ENCODE assay signal across 8 cellular contexts in the genomic region with DNA sequence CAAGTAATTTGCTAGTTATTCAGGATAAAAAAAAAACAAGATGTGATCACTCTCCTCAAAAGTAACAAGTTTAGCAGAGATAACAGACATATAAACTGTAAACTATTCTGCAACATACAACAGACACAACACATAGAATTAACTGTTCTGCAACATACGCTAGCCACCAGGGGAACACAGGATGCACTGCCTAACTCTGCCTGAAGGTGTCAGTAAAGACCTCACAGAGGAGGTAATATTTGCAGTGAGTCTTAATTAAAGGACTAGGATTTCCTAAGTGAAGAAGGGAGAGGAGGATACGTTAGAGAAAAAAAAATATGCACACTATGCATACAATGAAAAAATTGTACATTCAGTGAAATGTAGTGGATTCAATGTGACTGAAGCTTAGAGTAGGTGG.
DNase-seq lines count a peak whose midpoint lies in the region; ATAC-seq, FAIRE-seq and TF ChIP-seq lines count a peak whose summit lies in the region.
"Not testable (repeated sequence)": the region's sequence is repeated elsewhere in the genome, so short reads cannot be mapped to it uniquely, and the experiment has no call there.

No MANE protein-coding gene starts in this region.

- FAIRE-seq in GM12878 (lab: Jason Lieb, UNC), result not testable (repeated sequence)

- SMC1A ChIA-PET in GM12878 (lab: Charles Lee; ENCODE audit: uncharacterized antibody, unreplicated experiment), result not testable (repeated sequence)

- RAD21 ChIA-PET in GM12878 (lab: Charles Lee; ENCODE audit: unreplicated experiment), result not testable (repeated sequence)

- ATAC-seq in HG03565 (IDR thresholded peaks at IDR 0.05; ENCODE audit: unreplicated experiment) (peak; percentile 97), GM12878 (peak; percentile 94)

- H3K4me2 ChIP-seq in GM12878 (ENCODE audit: control insufficient read depth, insufficient read depth); smooth muscle cell: not testable (repeated sequence)

- not testable (repeated sequence) for H4K20me1 ChIP-seq in GM12878 (ENCODE audit: control insufficient read depth, insufficient read depth); smooth muscle cell (ENCODE audit: low read depth)

- H3K4me3 Mint-ChIP-seq in activated CD4-positive, alpha-beta memory T cell treated with anti-CD3 and anti-CD28 coated beads for 36 hours, result not testable (repeated sequence)

- 14% methylated on average over 1 of the region's 2 CpGs for WGBS in GM12878 (ENCODE audit: insufficient coverage, insufficient replicate concordance, low lambda C conversion rate, missing lambda C conversion rate)
- WGBS in smooth muscle cell (ENCODE audit: low lambda C conversion rate), result 20% methylated on average over 2 of the region's 2 CpGs
- 9 to 11% methylated on average over 2 of the region's 2 CpGs for WGBS in testis, 2 donors

- not testable (repeated sequence) for H3K9ac ChIP-seq in GM12878 (ENCODE audit: control insufficient read depth, insufficient read depth, low read length); smooth muscle cell (ENCODE audit: low read depth)

- BruUV-seq in GM12878 (replicated peaks; lab: Mats Ljungman, UMichigan), result not testable (repeated sequence)

- H3K4me3 ChIP-seq in GM12875 (ENCODE audit: low read depth, low read length); HFF-Myc (replicated peaks; ENCODE audit: low read depth, low read length); GM12878; right atrium auricular region; smooth muscle cell; testis: not testable (repeated sequence)

- H3F3A ChIP-seq in smooth muscle cell (ENCODE audit: low read depth), result not testable (repeated sequence)

- peak; percentile 41 for TF ChIP-seq RAD21 in GM12878 (IDR thresholded peaks at IDR 0.05; ENCODE audit: insufficient read depth, low read depth, low read length)

- H3K9me3 ChIP-seq in GM12878 (replicated peaks; ENCODE audit: control insufficient read depth, insufficient read depth, low read length); right atrium auricular region; smooth muscle cell (replicated peaks; ENCODE audit: low read depth); testis: not testable (repeated sequence)

- H3K36me3 Mint-ChIP-seq in activated CD4-positive, alpha-beta memory T cell treated with anti-CD3 and anti-CD28 coated beads for 36 hours, result not testable (repeated sequence)

- H3K4me1 ChIP-seq in GM12878 (ENCODE audit: control insufficient read depth, insufficient read depth, low read length); right atrium auricular region; smooth muscle cell (ENCODE audit: low read depth); testis: not testable (repeated sequence)

- CTCF ChIA-PET in activated CD4-positive, alpha-beta memory T cell treated with anti-CD3 and anti-CD28 coated beads for 36 hours (lab: Charles Lee); GM12878 (lab: Yijun Ruan, JAX): not testable (repeated sequence)

- not testable (repeated sequence) for H3K27me3 ChIP-seq in GM12878 (replicated peaks in 1 of 2; ENCODE audit: control insufficient read depth in 2 of 2, insufficient read depth in 2 of 2, low read length in 1 of 2); right atrium auricular region; smooth muscle cell (ENCODE audit: low read depth); testis

- not testable (repeated sequence) for H2AFZ ChIP-seq in GM12878 (ENCODE audit: control insufficient read depth, low read depth, low read length); smooth muscle cell (ENCODE audit: low read depth)

- not testable (repeated sequence) for H3K27me3 Mint-ChIP-seq in activated CD4-positive, alpha-beta memory T cell treated with anti-CD3 and anti-CD28 coated beads for 36 hours

- intact Hi-C loops in activated CD4-positive, alpha-beta memory T cell treated with anti-CD3 and anti-CD28 coated beads for 36 hours (cut with micrococcal nuclease); GM12878 (cut with micrococcal nuclease; ENCODE audit: unreplicated experiment); testis (cut with DNase I; ENCODE audit: low total_unique reads): not testable (repeated sequence)

- H3K27ac ChIP-seq in GM12878 (ENCODE audit: control insufficient read depth, insufficient read depth); right atrium auricular region; smooth muscle cell (ENCODE audit: low read depth); testis: not testable (repeated sequence)

- not testable (repeated sequence) for H3K9me3 Mint-ChIP-seq in activated CD4-positive, alpha-beta memory T cell treated with anti-CD3 and anti-CD28 coated beads for 36 hours

- POLR2A ChIA-PET in activated CD4-positive, alpha-beta memory T cell treated with anti-CD3 and anti-CD28 coated beads for 36 hours (lab: Charles Lee); GM12878 (lab: Charles Lee): not testable (repeated sequence)

- not testable (repeated sequence) for TF ChIP-seq EP300 in GM12878 (IDR thresholded peaks at IDR 0.05; ENCODE audit: borderline replicate concordance in 1 of 2, control insufficient read depth in 1 of 2, low read depth in 2 of 2, low read length in 2 of 2)

- TF ChIP-seq CTCF in GM12875 (IDR thresholded peaks at IDR 0.05; ENCODE audit: borderline replicate concordance, insufficient read depth, low read depth, low read length), result 0 out of 2 replicates have a peak, but pooled peaks have one; percentile 25
- TF ChIP-seq CTCF in HFF-Myc (IDR thresholded peaks at IDR 0.05; ENCODE audit: low read depth, low read length, missing control alignments), result peak; percentile 30
- peak; percentile 7 to 43 (median 9); a peak in 2 of 6 replicates for TF ChIP-seq CTCF in GM12878 (IDR thresholded peaks at IDR 0.05 in 2 of 3, conservative IDR thresholded peaks at IDR 0.05 in 1 of 3; ENCODE audit: control insufficient read depth in 2 of 3, extremely low read depth in 1 of 3, insufficient read depth in 1 of 3, low read depth in 3 of 3, low read length in 3 of 3)
- peak; percentile 27 to 54 for TF ChIP-seq CTCF in right atrium auricular region (IDR thresholded peaks at IDR 0.05)
- peak; percentile 50 for TF ChIP-seq CTCF in smooth muscle cell (IDR thresholded peaks at IDR 0.05; ENCODE audit: borderline replicate concordance, insufficient read depth, poor library complexity, severe bottlenecking)
- TF ChIP-seq CTCF in testis (IDR thresholded peaks at IDR 0.05), result peak in 1 of 3 experiments; percentile 34

- in situ Hi-C loops in GM12878 (cut with MboI), result not testable (repeated sequence)

- not testable (repeated sequence) for H3K27ac Mint-ChIP-seq in activated CD4-positive, alpha-beta memory T cell treated with anti-CD3 and anti-CD28 coated beads for 36 hours

- not testable (repeated sequence) for TF ChIP-seq POLR2A in GM12878 (IDR thresholded peaks at IDR 0.05; ENCODE audit: low read depth, low read length); testis (IDR thresholded peaks at IDR 0.05)

- H3K79me2 ChIP-seq in GM12878 (ENCODE audit: control insufficient read depth, insufficient read depth, low read length); smooth muscle cell (ENCODE audit: low read depth): not testable (repeated sequence)

- not testable (repeated sequence) for H3K4me1 Mint-ChIP-seq in activated CD4-positive, alpha-beta memory T cell treated with anti-CD3 and anti-CD28 coated beads for 36 hours (ENCODE audit: low read depth)

- H3K36me3 ChIP-seq in GM12878 (ENCODE audit: control insufficient read depth in 2 of 2, insufficient read depth in 2 of 2, low read length in 1 of 2); right atrium auricular region; smooth muscle cell (ENCODE audit: low read depth); testis (ENCODE audit: low read depth, missing control alignments): not testable (repeated sequence)

- DNase-seq in HFF-Myc (ENCODE audit: extremely low read depth, low read depth); GM12878 (ENCODE audit: low read depth, low spot score); smooth muscle cell (lab: John Stamatoyannopoulos, UW; ENCODE audit: unreplicated experiment): not testable (repeated sequence)
- DNase-seq in activated CD4-positive, alpha-beta memory T cell treated with anti-CD3 and anti-CD28 coated beads for 36 hours, result peak; percentile 83
- DNase-seq in right atrium auricular region (ENCODE audit: low spot score) (peak; percentile 86), testis (peak; percentile 83)
